9 cellular contexts compared by ENCODE assay signal in genomic region chr1:25695066-25695990, GRCh38.
A peak's percentile ranks its signal among the peaks of the same experiment; 100 is the strongest.
DNase-seq lines count a peak whose midpoint lies in the region; ATAC-seq, FAIRE-seq and TF ChIP-seq lines count a peak whose summit lies in the region.
"Had no signal": no experiment of that assay in that cellular context is flagged by ENCODE, and none has a peak within 500 bp of the region (broad histone marks: within the 10 kb centered on the region; RNA-seq: fewer than 3 reads in every experiment).

No MANE protein-coding gene starts in this region.

- TF ChIP-seq CTCF in endodermal cell (conservative IDR thresholded peaks at IDR 0.05) (peak; percentile 61), mesothelial cell of epicardium (IDR thresholded peaks at IDR 0.05; ENCODE audit: unreplicated experiment) (no peak)

- no peak overlapping the region for H3K4me3 Mint-ChIP-seq in endodermal cell
- H3K4me3 Mint-ChIP-seq in mesothelial cell of epicardium = no peak overlapping the region

- 74 to 76% methylated on average over 13 to 22 of the region's 22 CpGs for WGBS in endodermal cell (ENCODE audit: insufficient coverage in 1 of 2, insufficient read length in 1 of 2), 2 experiments

- H3K4me1 ChIP-seq in endodermal cell (ENCODE audit: control insufficient read depth, insufficient read depth, low read length) = no peaks in the 10 kb centered on the region

- no peaks in the 10 kb centered on the region for H3K27me3 Mint-ChIP-seq in endodermal cell (ENCODE audit: insufficient read depth)
- H3K27me3 Mint-ChIP-seq in mesothelial cell of epicardium (ENCODE audit: low read depth) = no peaks in the 10 kb centered on the region

- no peak overlapping the region for H3K9ac ChIP-seq in endodermal cell (ENCODE audit: extremely low read depth, low read length, poor library complexity, severe bottlenecking)

- H3K4me3 ChIP-seq in endodermal cell (ENCODE audit: low read length) = no peak overlapping the region

- H3K27ac Mint-ChIP-seq in endodermal cell (peak overlapping the region; percentile 46), mesothelial cell of epicardium (peak overlapping the region; percentile 72)

- ATAC-seq in GM19324 (IDR thresholded peaks at IDR 0.05; ENCODE audit: low FRiP score, unreplicated experiment) (no peak), HG02571 (IDR thresholded peaks at IDR 0.05; ENCODE audit: unreplicated experiment) (no peak)

- DNase-seq in CD1c-positive myeloid dendritic cell (ENCODE audit: extremely low spot score) (peak; percentile 38), LHCN-M2 (ENCODE audit: low read depth) (peak; percentile 96), endodermal cell (peak; percentile 89), mesothelial cell of epicardium (ENCODE audit: low spot score in 2 of 2, unreplicated experiment in 2 of 2) (no peak), RCC 7860 (ENCODE audit: low spot score) (no peak)
- DNase-seq in activated naive CD4-positive, alpha-beta T cell (lab: John Stamatoyannopoulos, UW) = no peak

- no peaks in the 10 kb centered on the region for H3K9me3 Mint-ChIP-seq in endodermal cell
- no peaks in the 10 kb centered on the region for H3K9me3 Mint-ChIP-seq in mesothelial cell of epicardium

- H3K36me3 ChIP-seq in endodermal cell (ENCODE audit: control insufficient read depth, insufficient read depth, low read length) = no peaks in the 10 kb centered on the region

- FAIRE-seq in RCC 7860 (lab: Jason Lieb, UNC) = no peak
- FAIRE-seq: islet of Langerhans had no signal

- H3K27me3 ChIP-seq in endodermal cell (ENCODE audit: control insufficient read depth, insufficient read depth, low read length, poor library complexity, severe bottlenecking) = no peaks in the 10 kb centered on the region

- H3K9me3 ChIP-seq in endodermal cell (ENCODE audit: control insufficient read depth, low read length) = no peaks in the 10 kb centered on the region

- H3K27ac ChIP-seq in endodermal cell (ENCODE audit: low read depth, low read length) = no peak overlapping the region

- H3K4me1 Mint-ChIP-seq in endodermal cell = peaks cover 16% of the 10 kb centered on the region
- H3K4me1 Mint-ChIP-seq in mesothelial cell of epicardium = peaks cover 35% of the 10 kb centered on the region

- H3K36me3 Mint-ChIP-seq in endodermal cell (ENCODE audit: low read depth) = no peaks in the 10 kb centered on the region
- no peaks in the 10 kb centered on the region for H3K36me3 Mint-ChIP-seq in mesothelial cell of epicardium

Comparison
In these comparisons a context has a peak if more than half of its experiments do, and no peak if none do; other contexts are left out.
1. DNase-seq: peak in CD1c-positive myeloid dendritic cell (single experiment), LHCN-M2 (single experiment) and endodermal cell (single experiment); none in mesothelial cell of epicardium (0 of 2), RCC 7860 (single experiment) and activated naive CD4-positive, alpha-beta T cell (0 of 4).